In genomic region chr7:151076863-151077704, GRCh38 we compare ENCODE assay signal across 13 cellular contexts. TPM values are rescaled to one million over a fixed set of nuclear protein-coding genes. Genes with fewer than 3 reads are reported as not detected.
DNase-seq lines count a peak whose midpoint lies in the region; TF ChIP-seq lines count a peak whose summit lies in the region.
"Had no signal": no experiment of that assay in that cellular context is flagged by ENCODE, and none has a peak within 500 bp of the region (broad histone marks: within the 10 kb centered on the region; RNA-seq: fewer than 3 reads in every experiment).

No MANE protein-coding gene starts in this region.

- H3K4me3 Mint-ChIP-seq in endothelial cell (ENCODE audit: unreplicated experiment) = no peak overlapping the region

- peaks cover 18% of the 10 kb centered on the region for H3K27me3 Mint-ChIP-seq in endothelial cell (ENCODE audit: unreplicated experiment)
- H3K27me3 Mint-ChIP-seq: CD4-positive, CD25-positive, alpha-beta regulatory T cell; natural killer cell treated with Interleukin-12 subunit alpha and Interleukin-12 subunit beta and Interleukin-15 and Interleukin-18, amount 100 ng/mL, for 72 hours had no signal

- H3K9ac ChIP-seq in parathyroid adenoma = no peak overlapping the region

- no peak overlapping the region for H3K4me2 ChIP-seq in parathyroid adenoma (ENCODE audit: low read length)

- H3K27ac ChIP-seq in parathyroid adenoma (peak overlapping the region; percentile 68), dorsolateral prefrontal cortex (peak overlapping the region in 8 of 59 donors; percentile 7 to 38 (median 20))

- no peak overlapping the region for H3K27ac Mint-ChIP-seq in endothelial cell (ENCODE audit: unreplicated experiment)

- no peak overlapping the region for H2AFZ ChIP-seq in parathyroid adenoma

- intact Hi-C loops in dorsolateral prefrontal cortex (cut with DNase I) = no loop called here

- peaks cover 23% of the 10 kb centered on the region for H3K4me1 ChIP-seq in parathyroid adenoma

- TF ChIP-seq CTCF in LNCaP clone FGC (IDR thresholded peaks at IDR 0.05; ENCODE audit: control insufficient read depth, extremely low read depth, insufficient read depth) (peak; percentile 21; the same call in 1 of the 2 replicates), endothelial cell (IDR thresholded peaks at IDR 0.05; ENCODE audit: unreplicated experiment) (peak; percentile 56), parathyroid adenoma (IDR thresholded peaks at IDR 0.05) (peak; percentile 22), dorsolateral prefrontal cortex (IDR thresholded peaks at IDR 0.05 in 54 of 56, conservative IDR thresholded peaks at IDR 0.05 in 2 of 56; ENCODE audit: low read depth in 1 of 56, partially characterized antibody in 56 of 56) (no peak)

- H3K27me3 ChIP-seq in parathyroid adenoma (ENCODE audit: control insufficient read depth, insufficient read depth, low read length) = no peaks in the 10 kb centered on the region
- no peaks in the 10 kb centered on the region for H3K27me3 ChIP-seq in dorsolateral prefrontal cortex

- H3K4me3 ChIP-seq in LNCaP clone FGC (ENCODE audit: low read depth, low read length) (no peak overlapping the region), parathyroid adenoma (ENCODE audit: low read depth, low read length) (no peak overlapping the region), dorsolateral prefrontal cortex (no peak overlapping the region)

- no peaks in the 10 kb centered on the region for H3K9me3 ChIP-seq in parathyroid adenoma (ENCODE audit: control insufficient read depth, low read length)

- peaks cover 10% of the 10 kb centered on the region for H3K79me2 ChIP-seq in parathyroid adenoma

- H3K36me3 Mint-ChIP-seq in endothelial cell (ENCODE audit: low read depth, unreplicated experiment) = peaks cover 21% of the 10 kb centered on the region
- H3K36me3 Mint-ChIP-seq: natural killer cell treated with Interleukin-12 subunit alpha and Interleukin-12 subunit beta and Interleukin-15 and Interleukin-18, amount 100 ng/mL, for 72 hours had no signal

- H3K4me1 Mint-ChIP-seq in endothelial cell (ENCODE audit: unreplicated experiment) = peaks cover 13% of the 10 kb centered on the region

- no peaks in the 10 kb centered on the region for H3K36me3 ChIP-seq in parathyroid adenoma (ENCODE audit: control insufficient read depth, insufficient read depth, low read length)

- no peaks in the 10 kb centered on the region for H3K9me3 Mint-ChIP-seq in endothelial cell (ENCODE audit: unreplicated experiment)
- H3K9me3 Mint-ChIP-seq: CD4-positive, CD25-positive, alpha-beta regulatory T cell; natural killer cell treated with Interleukin-12 subunit alpha and Interleukin-12 subunit beta and Interleukin-15 and Interleukin-18, amount 100 ng/mL, for 72 hours had no signal

- DNase-seq in NCI-H748 (lab: John Stamatoyannopoulos, UW; ENCODE audit: unreplicated experiment) (peak; percentile 28), NCI-H748 treated with DMSO at 0.1 percent for 48 hours (lab: John Stamatoyannopoulos, UW) (no peak), LNCaP clone FGC (ENCODE audit: low read depth) (no peak), endothelial cell (ENCODE audit: low spot score) (peak; percentile 69), dorsolateral prefrontal cortex (no peak), putamen (ENCODE audit: low spot score) (no peak), pons (ENCODE audit: low spot score) (no peak)
- DNase-seq: activated CD4-positive, alpha-beta T cell treated with anti-CD3 and anti-CD28 coated beads for 1 hour; CD4-positive, CD25-positive, alpha-beta regulatory T cell; effector CD8-positive, alpha-beta T cell; NCI-H1436 treated with DMSO at 0.1 percent for 48 hours had no signal

RNA-seq across cellular contexts. Expression of gene FASTK, which starts 3.5 kb away (rescaled TPM):
- total RNA-seq in endothelial cell (ENCODE audit: unreplicated experiment) (68.0 TPM), dorsolateral prefrontal cortex (100 to 1,000 TPM in 1 of 120 experiments, 10 to 100 TPM in 119; 53.2 to 105 (median 70.3) TPM)

RNA-seq across cellular contexts. Expression of gene TMUB1, which starts 6.2 kb away (rescaled TPM):
- 40.8 TPM for total RNA-seq in endothelial cell (ENCODE audit: unreplicated experiment)
- total RNA-seq in dorsolateral prefrontal cortex = 10 to 100 TPM; 17.3 to 45.4 (median 25.2) TPM

RNA-seq across cellular contexts. Expression of gene AGAP3, which starts 9.2 kb away (rescaled TPM):
- total RNA-seq in endothelial cell (ENCODE audit: unreplicated experiment) (206 TPM), dorsolateral prefrontal cortex (100 to 1,000 TPM; 309 to 533 (median 426) TPM)

RNA-seq across cellular contexts. Expression of gene SLC4A2, which starts 17.7 kb away (rescaled TPM):
- total RNA-seq in endothelial cell (ENCODE audit: unreplicated experiment) (115 TPM), dorsolateral prefrontal cortex (100 to 1,000 TPM in 1 of 120 experiments, 10 to 100 TPM in 119; 15.3 to 100 (median 42.1) TPM)

RNA-seq across cellular contexts. Expression of gene CDK5, which starts 19.4 kb away (rescaled TPM):
- total RNA-seq in endothelial cell (ENCODE audit: unreplicated experiment) = 26.7 TPM
- total RNA-seq in dorsolateral prefrontal cortex = 10 to 100 TPM; 24.9 to 86.2 (median 58.7) TPM

Comparison
In these comparisons a context has a peak if more than half of its experiments do, and no peak if none do; other contexts are left out.
1. DNase-seq: peak in NCI-H748 (single experiment) and endothelial cell (single experiment); none in NCI-H748 treated with DMSO at 0.1 percent for 48 hours (single experiment), LNCaP clone FGC (single experiment), dorsolateral prefrontal cortex (0 of 10), putamen (single experiment) and pons (single experiment).
2. CTCF ChIP-seq: peak in LNCaP clone FGC (single experiment), endothelial cell (single experiment) and parathyroid adenoma (single experiment); none in dorsolateral prefrontal cortex (0 of 56).